ENCODE assay signal across 23 cellular contexts in genomic region chr13:85525411-85525810, GRCh38.
"Had no signal": no experiment of that assay in that cellular context is flagged by ENCODE, and none has a peak within 500 bp of the region (broad histone marks: within the 10 kb centered on the region; RNA-seq: fewer than 3 reads in every experiment).

No MANE protein-coding gene starts in this region.

- H3K4me3 Mint-ChIP-seq: activated CD4-positive, alpha-beta memory T cell treated with anti-CD3 and anti-CD28 coated beads, Interleukin-2, amount 10 ng/mL, durations not matched to agents 7 days and 5 days; activated CD4-positive, alpha-beta T cell treated with anti-CD3 and anti-CD28 coated beads, Interleukin-2, amount 10 ng/mL, durations not matched to agents 24 days and 14 days; activated naive CD4-positive, alpha-beta T cell treated with anti-CD3 and anti-CD28 coated beads, Interleukin-2, amount 10 ng/mL, durations not matched to agents 7 days and 5 days; activated T-cell treated with anti-CD3 and anti-CD28 coated beads, Interleukin-2, amount 50 U/mL, for 72 hours; natural killer cell treated with Interleukin-12 subunit alpha and Interleukin-12 subunit beta and Interleukin-15 and Interleukin-18, amount 100 ng/mL, for 72 hours; stimulated activated naive B cell treated with anti-CD40 and anti-IgM and Interleukin-4, amounts not matched to agents 10 μg/mL and 1 μg/mL and 100 μg/mL, for 72 hours had no signal

- H3K9me3 ChIP-seq: body of pancreas, gastroesophageal sphincter, sigmoid colon, transverse colon, uterus had no signal

- FAIRE-seq: islet of Langerhans had no signal

- ATAC-seq: activated CD4-positive, CD25-positive, alpha-beta regulatory T cell treated with anti-CD3 and anti-CD28 coated beads, Interleukin-2, amount 50 U/mL, for 24 hours; activated T-cell treated with anti-CD3 and anti-CD28 coated beads, Interleukin-2, amount 50 U/mL, for 72 hours; body of pancreas; gastroesophageal sphincter; left ventricle myocardium superior; natural killer cell treated with Interleukin-12 subunit alpha and Interleukin-12 subunit beta and Interleukin-15 and Interleukin-18, amount 100 ng/mL, for 72 hours; stimulated activated naive B cell treated with anti-CD40 and anti-IgM and Interleukin-4, amounts not matched to agents 10 μg/mL and 1 μg/mL and 100 μg/mL, for 72 hours had no signal

- H3K9me3 Mint-ChIP-seq: activated CD4-positive, alpha-beta memory T cell treated with anti-CD3 and anti-CD28 coated beads, Interleukin-2, amount 10 ng/mL, durations not matched to agents 7 days and 5 days; activated CD4-positive, alpha-beta T cell treated with anti-CD3 and anti-CD28 coated beads, Interleukin-2, amount 10 ng/mL, durations not matched to agents 24 days and 14 days; activated naive CD4-positive, alpha-beta T cell treated with anti-CD3 and anti-CD28 coated beads, Interleukin-2, amount 10 ng/mL, durations not matched to agents 7 days and 5 days; activated T-cell treated with anti-CD3 and anti-CD28 coated beads, Interleukin-2, amount 50 U/mL, for 72 hours; natural killer cell treated with Interleukin-12 subunit alpha and Interleukin-12 subunit beta and Interleukin-15 and Interleukin-18, amount 100 ng/mL, for 72 hours; stimulated activated naive B cell treated with anti-CD40 and anti-IgM and Interleukin-4, amounts not matched to agents 10 μg/mL and 1 μg/mL and 100 μg/mL, for 72 hours had no signal

- H3K36me3 ChIP-seq: gastroesophageal sphincter, sigmoid colon, transverse colon, uterus had no signal

- H3K4me3 ChIP-seq: body of pancreas, gastroesophageal sphincter, sigmoid colon, smooth muscle cell, transverse colon, uterus had no signal

- DNase-seq: activated CD4-positive, alpha-beta memory T cell treated with anti-CD3 and anti-CD28 coated beads, Interleukin-2, amount 10 ng/mL, durations not matched to agents 7 days and 5 days; activated CD4-positive, alpha-beta T cell treated with anti-CD3 and anti-CD28 coated beads, Interleukin-2, amount 10 ng/mL, durations not matched to agents 24 days and 14 days; activated effector memory CD4-positive, alpha-beta T cell treated with anti-CD3 and anti-CD28 coated beads, Interleukin-2, amount 50 U/mL, for 16 hours; activated naive CD4-positive, alpha-beta T cell treated with anti-CD3 and anti-CD28 coated beads, Interleukin-2, amount 10 ng/mL, durations not matched to agents 7 days and 5 days; activated T-cell treated with anti-CD3 and anti-CD28 coated beads, Interleukin-2, amount 50 U/mL, for 72 hours; body of pancreas; effector memory CD4-positive, alpha-beta T cell; head of caudate nucleus; hypothalamus; left ventricle myocardium superior; retina; sigmoid colon; stimulated activated CD4-positive, alpha-beta T cell treated with anti-CD3 and anti-CD28 coated beads, Interleukin-15, amount 100 ng/mL, for 24 hours; stimulated activated CD8-positive, alpha-beta memory T cell treated with anti-CD3 and anti-CD28 coated beads, Interleukin-4, amount 100 ng/mL, for 48 hours; stimulated activated naive B cell treated with anti-CD40 and anti-IgM and Interleukin-4, amounts not matched to agents 10 μg/mL and 1 μg/mL and 100 μg/mL, for 72 hours; transverse colon; uterus had no signal

- H3K36me3 Mint-ChIP-seq: activated naive CD4-positive, alpha-beta T cell treated with anti-CD3 and anti-CD28 coated beads, Interleukin-2, amount 10 ng/mL, durations not matched to agents 7 days and 5 days; natural killer cell treated with Interleukin-12 subunit alpha and Interleukin-12 subunit beta and Interleukin-15 and Interleukin-18, amount 100 ng/mL, for 72 hours; stimulated activated naive B cell treated with anti-CD40 and anti-IgM and Interleukin-4, amounts not matched to agents 10 μg/mL and 1 μg/mL and 100 μg/mL, for 72 hours had no signal

- H3K27ac Mint-ChIP-seq: activated CD4-positive, alpha-beta memory T cell treated with anti-CD3 and anti-CD28 coated beads, Interleukin-2, amount 10 ng/mL, durations not matched to agents 7 days and 5 days; activated CD4-positive, alpha-beta T cell treated with anti-CD3 and anti-CD28 coated beads, Interleukin-2, amount 10 ng/mL, durations not matched to agents 24 days and 14 days; activated naive CD4-positive, alpha-beta T cell treated with anti-CD3 and anti-CD28 coated beads, Interleukin-2, amount 10 ng/mL, durations not matched to agents 7 days and 5 days; activated T-cell treated with anti-CD3 and anti-CD28 coated beads, Interleukin-2, amount 50 U/mL, for 72 hours; natural killer cell treated with Interleukin-12 subunit alpha and Interleukin-12 subunit beta and Interleukin-15 and Interleukin-18, amount 100 ng/mL, for 72 hours; progenitor cell of endocrine pancreas; stimulated activated naive B cell treated with anti-CD40 and anti-IgM and Interleukin-4, amounts not matched to agents 10 μg/mL and 1 μg/mL and 100 μg/mL, for 72 hours had no signal

- H3K4me1 ChIP-seq: body of pancreas, uterus had no signal

- H3K27me3 ChIP-seq: body of pancreas, gastroesophageal sphincter, sigmoid colon, transverse colon had no signal

- H3K4me1 Mint-ChIP-seq: activated CD4-positive, alpha-beta memory T cell treated with anti-CD3 and anti-CD28 coated beads, Interleukin-2, amount 10 ng/mL, durations not matched to agents 7 days and 5 days; activated CD4-positive, alpha-beta T cell treated with anti-CD3 and anti-CD28 coated beads, Interleukin-2, amount 10 ng/mL, durations not matched to agents 24 days and 14 days; activated naive CD4-positive, alpha-beta T cell treated with anti-CD3 and anti-CD28 coated beads, Interleukin-2, amount 10 ng/mL, durations not matched to agents 7 days and 5 days; stimulated activated naive B cell treated with anti-CD40 and anti-IgM and Interleukin-4, amounts not matched to agents 10 μg/mL and 1 μg/mL and 100 μg/mL, for 72 hours had no signal

- H3K27me3 Mint-ChIP-seq: activated CD4-positive, alpha-beta memory T cell treated with anti-CD3 and anti-CD28 coated beads, Interleukin-2, amount 10 ng/mL, durations not matched to agents 7 days and 5 days; activated CD4-positive, alpha-beta T cell treated with anti-CD3 and anti-CD28 coated beads, Interleukin-2, amount 10 ng/mL, durations not matched to agents 24 days and 14 days; activated naive CD4-positive, alpha-beta T cell treated with anti-CD3 and anti-CD28 coated beads, Interleukin-2, amount 10 ng/mL, durations not matched to agents 7 days and 5 days; natural killer cell treated with Interleukin-12 subunit alpha and Interleukin-12 subunit beta and Interleukin-15 and Interleukin-18, amount 100 ng/mL, for 72 hours; progenitor cell of endocrine pancreas; stimulated activated naive B cell treated with anti-CD40 and anti-IgM and Interleukin-4, amounts not matched to agents 10 μg/mL and 1 μg/mL and 100 μg/mL, for 72 hours had no signal

- H3K27ac ChIP-seq: body of pancreas, gastroesophageal sphincter, transverse colon, uterus had no signal

- H3K4me2 ChIP-seq: smooth muscle cell had no signal
